Comparison of ENCODE assay signal across 10 cellular contexts in genomic region chr19:35846038-35846668, GRCh38. TPM values are rescaled to one million over a fixed set of nuclear protein-coding genes. Genes with fewer than 3 reads are reported as not detected.
DNase-seq lines count a peak whose midpoint lies in the region; ATAC-seq, FAIRE-seq and TF ChIP-seq lines count a peak whose summit lies in the region.
"Had no signal": no experiment of that assay in that cellular context is flagged by ENCODE, and none has a peak within 500 bp of the region (broad histone marks: within the 10 kb centered on the region; RNA-seq: fewer than 3 reads in every experiment).

No MANE protein-coding gene starts in this region.

- peaks cover 10% of the 10 kb centered on the region for H3K36me3 Mint-ChIP-seq in natural killer cell treated with Interleukin-12 subunit alpha and Interleukin-12 subunit beta and Interleukin-15 and Interleukin-18, amount 100 ng/mL, for 72 hours

- no peaks in the 10 kb centered on the region for H3K9me3 ChIP-seq in ES-I3 (ENCODE audit: control insufficient read depth, insufficient read depth, low read length)

- no peak overlapping the region for H3K4me3 ChIP-seq in bronchial epithelial cell (ENCODE audit: low read depth, low read length)

- H3K27me3 Mint-ChIP-seq in natural killer cell treated with Interleukin-12 subunit alpha and Interleukin-12 subunit beta and Interleukin-15 and Interleukin-18, amount 100 ng/mL, for 72 hours, result peaks cover 43 to 49% of the 10 kb centered on the region in 2 donors

- H3K9me3 Mint-ChIP-seq in natural killer cell treated with Interleukin-12 subunit alpha and Interleukin-12 subunit beta and Interleukin-15 and Interleukin-18, amount 100 ng/mL, for 72 hours, result no peaks in the 10 kb centered on the region

- peaks cover 10 to 18% of the 10 kb centered on the region in 2 donors for H3K4me1 Mint-ChIP-seq in natural killer cell treated with Interleukin-12 subunit alpha and Interleukin-12 subunit beta and Interleukin-15 and Interleukin-18, amount 100 ng/mL, for 72 hours (ENCODE audit: low read depth in 2 of 2)

- TF ChIP-seq CTCF in bronchial epithelial cell (IDR thresholded peaks at IDR 0.05; ENCODE audit: insufficient read depth, low read length, severe bottlenecking), result peak; percentile 6

- DNase-seq in NCI-H2171 treated with DMSO at 0.1 percent for 48 hours (lab: John Stamatoyannopoulos, UW), result peak; percentile 61
- peak; percentile 7 for DNase-seq in bronchial epithelial cell (ENCODE audit: low read depth)
- DNase-seq in natural killer cell treated with Interleukin-12 subunit alpha and Interleukin-12 subunit beta and Interleukin-15 and Interleukin-18, amount 100 ng/mL, for 72 hours (ENCODE audit: low spot score), result peak; percentile 32
- no peak for DNase-seq in ecto neural progenitor cell (ENCODE audit: low spot score)
- DNase-seq in T-helper 1 cell, result no peak
- no peak for DNase-seq in dedifferentiated amniotic fluid mesenchymal stem cell (ENCODE audit: extremely low spot score)
- DNase-seq in DMS114 treated with DMSO at 0.1 percent for 48 hours (lab: John Stamatoyannopoulos, UW; ENCODE audit: unreplicated experiment), result no peak
- DNase-seq: effector CD8-positive, alpha-beta T cell; NCI-H446 had no signal

- peak overlapping the region; percentile 33; the same call in 1 of the 2 replicates for H3K9ac ChIP-seq in ES-I3 (ENCODE audit: low read depth, low read length)

- peak overlapping the region; percentile 6 for H3K4me3 Mint-ChIP-seq in natural killer cell treated with Interleukin-12 subunit alpha and Interleukin-12 subunit beta and Interleukin-15 and Interleukin-18, amount 100 ng/mL, for 72 hours

- H3K27ac Mint-ChIP-seq in natural killer cell treated with Interleukin-12 subunit alpha and Interleukin-12 subunit beta and Interleukin-15 and Interleukin-18, amount 100 ng/mL, for 72 hours, result no peak overlapping the region

- FAIRE-seq in bronchial epithelial cell (lab: Jason Lieb, UNC), result no peak

- no peaks in the 10 kb centered on the region; the same call in 1 of the 2 replicates for H3K4me1 ChIP-seq in ES-I3 (ENCODE audit: insufficient read depth, low read length)

- H3K36me3 ChIP-seq in ES-I3 (ENCODE audit: insufficient read depth, low read length) (no peaks in the 10 kb centered on the region), bronchial epithelial cell (ENCODE audit: control insufficient read depth, insufficient read depth, low read length) (no peaks in the 10 kb centered on the region)

- peaks cover 15% of the 10 kb centered on the region for H3K27me3 ChIP-seq in bronchial epithelial cell (ENCODE audit: control insufficient read depth, insufficient read depth, low read length)

- ATAC-seq in natural killer cell treated with Interleukin-12 subunit alpha and Interleukin-12 subunit beta and Interleukin-15 and Interleukin-18, amount 100 ng/mL, for 72 hours, result no peak

RNA-seq across cellular contexts. Expression of gene NPHS1, which starts 6.2 kb away (rescaled TPM):
- total RNA-seq in bronchial epithelial cell, result not detected in 2 replicates
- not detected for total RNA-seq in natural killer cell treated with Interleukin-12 subunit alpha and Interleukin-12 subunit beta and Interleukin-15 and Interleukin-18, amount 100 ng/mL, for 72 hours

RNA-seq across cellular contexts. Expression of gene KIRREL2, which starts 10.6 kb away (rescaled TPM):
- not detected in 2 replicates for total RNA-seq in bronchial epithelial cell
- 1 to 10 TPM; 1.3 to 2.2 TPM for total RNA-seq in natural killer cell treated with Interleukin-12 subunit alpha and Interleukin-12 subunit beta and Interleukin-15 and Interleukin-18, amount 100 ng/mL, for 72 hours

RNA-seq across cellular contexts. Expression of gene APLP1, which starts 22.2 kb away (rescaled TPM):
- total RNA-seq in bronchial epithelial cell, result 0.26 and 0.51 TPM in 2 replicates
- total RNA-seq in natural killer cell treated with Interleukin-12 subunit alpha and Interleukin-12 subunit beta and Interleukin-15 and Interleukin-18, amount 100 ng/mL, for 72 hours, result 1 to 10 TPM; 1.9 TPM

RNA-seq across cellular contexts. Expression of gene PRODH2, which starts 33.5 kb away (rescaled TPM):
- total RNA-seq in bronchial epithelial cell, result not detected in 2 replicates
- total RNA-seq in natural killer cell treated with Interleukin-12 subunit alpha and Interleukin-12 subunit beta and Interleukin-15 and Interleukin-18, amount 100 ng/mL, for 72 hours, result not detected

RNA-seq across cellular contexts. Expression of gene NFKBID, which starts 54.2 kb away (rescaled TPM):
- 1.6 and 1.7 TPM in 2 replicates for total RNA-seq in bronchial epithelial cell
- total RNA-seq in natural killer cell treated with Interleukin-12 subunit alpha and Interleukin-12 subunit beta and Interleukin-15 and Interleukin-18, amount 100 ng/mL, for 72 hours, result 10 to 100 TPM; 54.4 to 68.7 TPM

Comparison
In these comparisons a context has a peak if more than half of its experiments do, and no peak if none do; other contexts are left out.
1. DNase-seq: peak in NCI-H2171 treated with DMSO at 0.1 percent for 48 hours (single experiment), bronchial epithelial cell (single experiment) and natural killer cell treated with Interleukin-12 subunit alpha and Interleukin-12 subunit beta and Interleukin-15 and Interleukin-18, amount 100 ng/mL, for 72 hours (single experiment); none in ecto neural progenitor cell (single experiment), T-helper 1 cell (0 of 5), dedifferentiated amniotic fluid mesenchymal stem cell (single experiment) and DMS114 treated with DMSO at 0.1 percent for 48 hours (single experiment).